ENCODE assay signal across 3 cellular contexts in genomic region chr1:156900019-156900718, GRCh38.
A peak's percentile ranks its signal among the peaks of the same experiment; 100 is the strongest.
TF ChIP-seq lines count a peak whose summit lies in the region.

No MANE protein-coding gene starts in this region.

TF ChIP-seq in A549, 52 proteins besides CTCF, POLR2A, EP300 and RAD21:
- no peak for TF ChIP-seq MAZ (IDR thresholded peaks at IDR 0.05; ENCODE audit: borderline replicate concordance, low read depth, low read length)
- TF ChIP-seq JUNB (IDR thresholded peaks at IDR 0.05), result no peak
- no peak for TF ChIP-seq CBX2 (IDR thresholded peaks at IDR 0.05; ENCODE audit: borderline replicate concordance, low read depth)
- TF ChIP-seq NR3C1 (IDR thresholded peaks at IDR 0.05), result no peak
- no peak for TF ChIP-seq FOXS1 (CRISPR knock-in tag; IDR thresholded peaks at IDR 0.05)
- TF ChIP-seq TFCP2L1 (CRISPR knock-in tag; IDR thresholded peaks at IDR 0.05), result no peak
- no peak for TF ChIP-seq CEBPB (IDR thresholded peaks at IDR 0.05)
- no peak for TF ChIP-seq ZFP36 (IDR thresholded peaks at IDR 0.05; ENCODE audit: borderline replicate concordance, partially characterized antibody)
- TF ChIP-seq CHD2 (IDR thresholded peaks at IDR 0.05; ENCODE audit: low read length, partially characterized antibody), result no peak
- no peak for TF ChIP-seq HOXA7 (CRISPR knock-in tag; IDR thresholded peaks at IDR 0.05)
- TF ChIP-seq CBX8 (IDR thresholded peaks at IDR 0.05), result no peak
- TF ChIP-seq TP53 (CRISPR knock-in tag; IDR thresholded peaks at IDR 0.05), result no peak
- TF ChIP-seq ZNF302 (CRISPR knock-in tag; IDR thresholded peaks at IDR 0.05), result no peak
- TF ChIP-seq MYC (IDR thresholded peaks at IDR 0.05; ENCODE audit: borderline replicate concordance, low read length), result no peak
- TF ChIP-seq, protein P1, sequence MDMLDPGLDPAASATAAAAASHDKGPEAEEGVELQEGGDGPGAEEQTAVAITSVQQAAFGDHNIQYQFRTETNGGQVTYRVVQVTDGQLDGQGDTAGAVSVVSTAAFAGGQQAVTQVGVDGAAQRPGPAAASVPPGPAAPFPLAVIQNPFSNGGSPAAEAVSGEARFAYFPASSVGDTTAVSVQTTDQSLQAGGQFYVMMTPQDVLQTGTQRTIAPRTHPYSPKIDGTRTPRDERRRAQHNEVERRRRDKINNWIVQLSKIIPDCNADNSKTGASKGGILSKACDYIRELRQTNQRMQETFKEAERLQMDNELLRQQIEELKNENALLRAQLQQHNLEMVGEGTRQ (IDR thresholded peaks at IDR 0.05), result no peak
- no peak for TF ChIP-seq ESRRA (IDR thresholded peaks at IDR 0.05; ENCODE audit: borderline replicate concordance, low read length)
- TF ChIP-seq FOSL2 (IDR thresholded peaks at IDR 0.05), result no peak
- TF ChIP-seq FOSL2 (CRISPR knock-in tag; IDR thresholded peaks at IDR 0.05), result no peak
- no peak for TF ChIP-seq RCOR1 (IDR thresholded peaks at IDR 0.05; ENCODE audit: low read depth, low read length)
- TF ChIP-seq, protein P2, sequence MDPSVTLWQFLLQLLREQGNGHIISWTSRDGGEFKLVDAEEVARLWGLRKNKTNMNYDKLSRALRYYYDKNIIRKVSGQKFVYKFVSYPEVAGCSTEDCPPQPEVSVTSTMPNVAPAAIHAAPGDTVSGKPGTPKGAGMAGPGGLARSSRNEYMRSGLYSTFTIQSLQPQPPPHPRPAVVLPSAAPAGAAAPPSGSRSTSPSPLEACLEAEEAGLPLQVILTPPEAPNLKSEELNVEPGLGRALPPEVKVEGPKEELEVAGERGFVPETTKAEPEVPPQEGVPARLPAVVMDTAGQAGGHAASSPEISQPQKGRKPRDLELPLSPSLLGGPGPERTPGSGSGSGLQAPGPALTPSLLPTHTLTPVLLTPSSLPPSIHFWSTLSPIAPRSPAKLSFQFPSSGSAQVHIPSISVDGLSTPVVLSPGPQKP (IDR thresholded peaks at IDR 0.05; ENCODE audit: low read depth, low read length), result no peak

TF ChIP-seq in K562, 482 proteins besides CTCF, POLR2A, EP300 and RAD21:
- no peak for TF ChIP-seq SAFB2 (IDR thresholded peaks at IDR 0.05; ENCODE audit: borderline replicate concordance, low read depth, low read length, severe bottlenecking)
- TF ChIP-seq NRF1 (conservative IDR thresholded peaks at IDR 0.05 in 1 of 2, IDR thresholded peaks at IDR 0.05 in 1 of 2), result peak; percentile 80 to 82
- TF ChIP-seq MEIS2 (IDR thresholded peaks at IDR 0.05; ENCODE audit: partially characterized antibody), result peak; percentile 57
- 0 out of 2 replicates have a peak, but pooled peaks have one; percentile 18 for TF ChIP-seq ETS1 (conservative IDR thresholded peaks at IDR 0.05; ENCODE audit: control insufficient read depth, low read depth, low read length)
- peak; percentile 35 for TF ChIP-seq NFE2 (IDR thresholded peaks at IDR 0.05; ENCODE audit: low read depth)
- peak in 1 of 2 experiments; percentile 8 for TF ChIP-seq E2F6 (IDR thresholded peaks at IDR 0.05; ENCODE audit: borderline replicate concordance in 1 of 2, extremely low read depth in 1 of 2, insufficient read depth in 1 of 2, insufficient read length in 1 of 2, low read depth in 1 of 2, low read length in 1 of 2, poor library complexity in 1 of 2, severe bottlenecking in 1 of 2)
- peak; percentile 56; the same call in 1 of the 2 replicates for TF ChIP-seq BCOR (IDR thresholded peaks at IDR 0.05)
- TF ChIP-seq KDM1A (IDR thresholded peaks at IDR 0.05), result peak in 1 of 2 experiments; percentile 21; a peak in 1 of 4 replicates
- 0 out of 4 replicates have a peak, but pooled peaks of 1 of the 2 experiments have one; percentile 5 for TF ChIP-seq RCOR1 (IDR thresholded peaks at IDR 0.05; ENCODE audit: borderline replicate concordance in 1 of 2, low read depth in 2 of 2, low read length in 2 of 2)
- TF ChIP-seq, protein P3, sequence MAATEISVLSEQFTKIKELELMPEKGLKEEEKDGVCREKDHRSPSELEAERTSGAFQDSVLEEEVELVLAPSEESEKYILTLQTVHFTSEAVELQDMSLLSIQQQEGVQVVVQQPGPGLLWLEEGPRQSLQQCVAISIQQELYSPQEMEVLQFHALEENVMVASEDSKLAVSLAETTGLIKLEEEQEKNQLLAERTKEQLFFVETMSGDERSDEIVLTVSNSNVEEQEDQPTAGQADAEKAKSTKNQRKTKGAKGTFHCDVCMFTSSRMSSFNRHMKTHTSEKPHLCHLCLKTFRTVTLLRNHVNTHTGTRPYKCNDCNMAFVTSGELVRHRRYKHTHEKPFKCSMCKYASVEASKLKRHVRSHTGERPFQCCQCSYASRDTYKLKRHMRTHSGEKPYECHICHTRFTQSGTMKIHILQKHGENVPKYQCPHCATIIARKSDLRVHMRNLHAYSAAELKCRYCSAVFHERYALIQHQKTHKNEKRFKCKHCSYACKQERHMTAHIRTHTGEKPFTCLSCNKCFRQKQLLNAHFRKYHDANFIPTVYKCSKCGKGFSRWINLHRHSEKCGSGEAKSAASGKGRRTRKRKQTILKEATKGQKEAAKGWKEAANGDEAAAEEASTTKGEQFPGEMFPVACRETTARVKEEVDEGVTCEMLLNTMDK (IDR thresholded peaks at IDR 0.05; ENCODE audit: borderline replicate concordance, insufficient read depth, low read depth, low read length, poor library complexity, severe bottlenecking), result no peak
- TF ChIP-seq NFIC (IDR thresholded peaks at IDR 0.05), result peak; percentile 67
- no peak for TF ChIP-seq ZNF592 (IDR thresholded peaks at IDR 0.05)
- TF ChIP-seq ZFP36 (IDR thresholded peaks at IDR 0.05; ENCODE audit: low read depth, low read length, partially characterized antibody), result peak; percentile 56

TF ChIP-seq in SK-N-SH, 30 proteins besides CTCF, POLR2A, EP300 and RAD21:
- TF ChIP-seq RXRA (IDR thresholded peaks at IDR 0.05; ENCODE audit: borderline replicate concordance, low read depth), result no peak
- no peak for TF ChIP-seq RCOR1 (IDR thresholded peaks at IDR 0.05; ENCODE audit: low read length)
- TF ChIP-seq REST (IDR thresholded peaks at IDR 0.05; ENCODE audit: low read depth, low read length), result no peak
- no peak for TF ChIP-seq SMC3 (IDR thresholded peaks at IDR 0.05; ENCODE audit: low read depth, low read length)
- TF ChIP-seq FOSL2 (IDR thresholded peaks at IDR 0.05; ENCODE audit: borderline replicate concordance, low read depth), result no peak
- no peak for TF ChIP-seq POLR2AphosphoS5 (IDR thresholded peaks at IDR 0.05; ENCODE audit: low read depth, low read length)
- TF ChIP-seq CHD2 (IDR thresholded peaks at IDR 0.05; ENCODE audit: low read length, partially characterized antibody), result no peak
- TF ChIP-seq PBX3 (IDR thresholded peaks at IDR 0.05), result no peak
- TF ChIP-seq FOXJ3 (CRISPR knock-in tag; IDR thresholded peaks at IDR 0.05), result no peak
- no peak for TF ChIP-seq IRF3 (IDR thresholded peaks at IDR 0.05; ENCODE audit: low read depth, low read length)
- no peak for TF ChIP-seq MEF2A (IDR thresholded peaks at IDR 0.05; ENCODE audit: borderline replicate concordance, low read depth)
- no peak for TF ChIP-seq GATA2 (CRISPR knock-in tag; IDR thresholded peaks at IDR 0.05)
- TF ChIP-seq, protein P4, sequence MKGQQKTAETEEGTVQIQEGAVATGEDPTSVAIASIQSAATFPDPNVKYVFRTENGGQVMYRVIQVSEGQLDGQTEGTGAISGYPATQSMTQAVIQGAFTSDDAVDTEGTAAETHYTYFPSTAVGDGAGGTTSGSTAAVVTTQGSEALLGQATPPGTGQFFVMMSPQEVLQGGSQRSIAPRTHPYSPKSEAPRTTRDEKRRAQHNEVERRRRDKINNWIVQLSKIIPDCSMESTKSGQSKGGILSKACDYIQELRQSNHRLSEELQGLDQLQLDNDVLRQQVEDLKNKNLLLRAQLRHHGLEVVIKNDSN (IDR thresholded peaks at IDR 0.05; ENCODE audit: borderline replicate concordance, low read depth), result no peak
- TF ChIP-seq, protein P5, sequence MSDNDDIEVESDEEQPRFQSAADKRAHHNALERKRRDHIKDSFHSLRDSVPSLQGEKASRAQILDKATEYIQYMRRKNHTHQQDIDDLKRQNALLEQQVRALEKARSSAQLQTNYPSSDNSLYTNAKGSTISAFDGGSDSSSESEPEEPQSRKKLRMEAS (IDR thresholded peaks at IDR 0.05; ENCODE audit: low read depth), result no peak
